ENCODE assay signal across 8 cellular contexts in genomic region chr12:40691913-40692616, GRCh38. TPM values are rescaled to one million over a fixed set of nuclear protein-coding genes. Genes with fewer than 3 reads are reported as not detected.
DNase-seq lines count a peak whose midpoint lies in the region; ATAC-seq and TF ChIP-seq lines count a peak whose summit lies in the region.

CNTN1 (plus strand) TSS chr12:40692439.

- no peaks in the 10 kb centered on the region for H3K9me3 ChIP-seq in body of pancreas

- peak within 1 kb of the TSS in 1 of 2 donors; percentile 43 for H3K4me3 ChIP-seq in body of pancreas

- H3K4me1 ChIP-seq in body of pancreas, result peaks cover 18% of the 10 kb centered on the region

- H3K36me3 Mint-ChIP-seq in activated CD4-positive, alpha-beta memory T cell treated with anti-CD3 and anti-CD28 coated beads for 36 hours, result no peaks in the 10 kb centered on the region

- ATAC-seq in GM19452 (IDR thresholded peaks at IDR 0.05; ENCODE audit: unreplicated experiment) (peak; percentile 58), body of pancreas (peak; percentile 69), sciatic nerve (peak; percentile 98)

- POLR2A ChIA-PET in activated CD4-positive, alpha-beta memory T cell treated with anti-CD3 and anti-CD28 coated beads for 36 hours (lab: Charles Lee), result no interaction called here

- intact Hi-C loops in body of pancreas (cut with DNase I), result no loop called here
- intact Hi-C loops in sciatic nerve (cut with DNase I), result no loop called here
- intact Hi-C loops in activated CD4-positive, alpha-beta memory T cell treated with anti-CD3 and anti-CD28 coated beads for 36 hours (cut with micrococcal nuclease), result no loop called here

- no peak within 1 kb of the TSS for H3K27ac ChIP-seq in body of pancreas

- no peak for TF ChIP-seq CTCF in body of pancreas (IDR thresholded peaks at IDR 0.05)

- H3K36me3 ChIP-seq in body of pancreas (replicated peaks in 1 of 2; ENCODE audit: insufficient read depth in 1 of 2, low read depth in 2 of 2), result no peaks in the 10 kb centered on the region

- no peak within 1 kb of the TSS for H3K4me3 Mint-ChIP-seq in activated CD4-positive, alpha-beta memory T cell treated with anti-CD3 and anti-CD28 coated beads for 36 hours

- no peak for TF ChIP-seq POLR2A in body of pancreas (IDR thresholded peaks at IDR 0.05)

- H3K9me3 Mint-ChIP-seq in activated CD4-positive, alpha-beta memory T cell treated with anti-CD3 and anti-CD28 coated beads for 36 hours, result no peaks in the 10 kb centered on the region

- DNase-seq in NAMALWA (ENCODE audit: low spot score), result peak; percentile 67
- peak; percentile 42 to 61 (median 54) for DNase-seq in body of pancreas
- DNase-seq in iPS DF 4.7 (ENCODE audit: extremely low read depth, low spot score), result peak; percentile 89
- DNase-seq in sciatic nerve (ENCODE audit: low spot score), result peak; percentile 86
- no peak for DNase-seq in stimulated activated CD4-positive, alpha-beta T cell treated with anti-CD3 and anti-CD28 coated beads, Interleukin-4, amount 100 ng/mL, for 24 hours
- DNase-seq in activated CD8-positive, alpha-beta memory T cell treated with anti-CD3 and anti-CD28 coated beads, Interleukin-2, amount 50 U/mL, for 48 hours, result no peak
- DNase-seq in activated CD4-positive, alpha-beta memory T cell treated with anti-CD3 and anti-CD28 coated beads for 36 hours, result no peak

- H3K4me1 Mint-ChIP-seq in activated CD4-positive, alpha-beta memory T cell treated with anti-CD3 and anti-CD28 coated beads for 36 hours (ENCODE audit: low read depth), result no peaks in the 10 kb centered on the region

- no peak within 1 kb of the TSS for H3K27ac Mint-ChIP-seq in activated CD4-positive, alpha-beta memory T cell treated with anti-CD3 and anti-CD28 coated beads for 36 hours

- peaks cover 23% of the 10 kb centered on the region for H3K27me3 Mint-ChIP-seq in activated CD4-positive, alpha-beta memory T cell treated with anti-CD3 and anti-CD28 coated beads for 36 hours

- peaks cover 0 to 13% of the 10 kb centered on the region in 2 donors for H3K27me3 ChIP-seq in body of pancreas

- WGBS in body of pancreas, 2 donors, result 4 to 5% methylated on average over 21 to 22 of the region's 22 CpGs

- CTCF ChIA-PET in activated CD4-positive, alpha-beta memory T cell treated with anti-CD3 and anti-CD28 coated beads for 36 hours (lab: Charles Lee), result no interaction called here

RNA-seq across cellular contexts. Expression of gene CNTN1, which starts in this region (rescaled TPM):
- total RNA-seq in body of pancreas, result 1 to 10 TPM; 1.3 to 3.1 TPM
- 83.8 TPM for total RNA-seq in sciatic nerve
- total RNA-seq in activated CD4-positive, alpha-beta memory T cell treated with anti-CD3 and anti-CD28 coated beads for 36 hours, result not detected

Comparison
In these comparisons a context has a peak if more than half of its experiments do, and no peak if none do; other contexts are left out.
1. RNA of gene CNTN1 (total RNA-seq): 83.8 TPM in sciatic nerve (single experiment); 1.3 to 3.1 TPM in body of pancreas and not detected in activated CD4-positive, alpha-beta memory T cell treated with anti-CD3 and anti-CD28 coated beads for 36 hours; every median in the first group is over 10 times any median in the second.
2. DNase-seq: peak in NAMALWA (single experiment), body of pancreas (4 of 4), iPS DF 4.7 (single experiment) and sciatic nerve (single experiment); none in stimulated activated CD4-positive, alpha-beta T cell treated with anti-CD3 and anti-CD28 coated beads, Interleukin-4, amount 100 ng/mL, for 24 hours (single experiment), activated CD8-positive, alpha-beta memory T cell treated with anti-CD3 and anti-CD28 coated beads, Interleukin-2, amount 50 U/mL, for 48 hours (single experiment) and activated CD4-positive, alpha-beta memory T cell treated with anti-CD3 and anti-CD28 coated beads for 36 hours (single experiment).
3. Peak in every context shown above with its lines, with median percentiles within 50 percentile points of each other: ATAC-seq.